ENCODE assay signal across 17 cellular contexts in genomic region chr1:201781447-201781846, GRCh38. TPM values are rescaled to one million over a fixed set of nuclear protein-coding genes. Genes with fewer than 3 reads are reported as not detected.
DNase-seq lines count a peak whose midpoint lies in the region; ATAC-seq and TF ChIP-seq lines count a peak whose summit lies in the region.
"Had no signal": no experiment of that assay in that cellular context is flagged by ENCODE, and none has a peak within 500 bp of the region (broad histone marks: within the 10 kb centered on the region; RNA-seq: fewer than 3 reads in every experiment).

No MANE protein-coding gene starts in this region.

- intact Hi-C loops in left ventricle myocardium superior (cut with micrococcal nuclease), result no loop called here

- H3K27me3 ChIP-seq in cardiac muscle cell, result no peaks in the 10 kb centered on the region
- H3K27me3 ChIP-seq in brain microvascular endothelial cell (replicated peaks), result no peaks in the 10 kb centered on the region
- H3K27me3 ChIP-seq: body of pancreas, upper lobe of left lung had no signal

- in situ Hi-C loops in brain microvascular endothelial cell (cut with HindIII; ENCODE audit: low pct_ligation_motif_present, low sequenced_read_pairs), result no loop called here

- H3K27ac ChIP-seq in cardiac muscle cell (peak overlapping the region; percentile 78), brain microvascular endothelial cell (peak overlapping the region; percentile 3), temporal lobe (ENCODE audit: low read depth, low read length) (peak overlapping the region; percentile 13)
- H3K27ac ChIP-seq: body of pancreas had no signal

- H3K36me3 ChIP-seq in cardiac muscle cell (peaks cover 62% of the 10 kb centered on the region), brain microvascular endothelial cell (replicated peaks) (peaks cover 62% of the 10 kb centered on the region)

- ATAC-seq in left ventricle myocardium superior, result no peak
- ATAC-seq: body of pancreas had no signal

- H3K4me3 ChIP-seq in cardiac muscle cell (no peak overlapping the region), brain microvascular endothelial cell (ENCODE audit: low read depth, low read length) (no peak overlapping the region)
- H3K4me3 ChIP-seq: body of pancreas, upper lobe of left lung had no signal

- peaks cover 25% of the 10 kb centered on the region for H3K4me1 ChIP-seq in cardiac muscle cell (ENCODE audit: low read depth)
- H3K4me1 ChIP-seq: body of pancreas had no signal

- no peaks in the 10 kb centered on the region for H3K9me3 ChIP-seq in cardiac muscle cell (ENCODE audit: low read depth)
- H3K9me3 ChIP-seq: body of pancreas, upper lobe of left lung had no signal

- no peak for TF ChIP-seq CTCF in cardiac muscle cell (IDR thresholded peaks at IDR 0.05; ENCODE audit: low read depth, low read length)
- TF ChIP-seq CTCF in brain microvascular endothelial cell (IDR thresholded peaks at IDR 0.05; ENCODE audit: low read depth, low read length, missing control alignments), result no peak

- DNase-seq in cardiac muscle cell (ENCODE audit: low read depth in 1 of 2, low spot score in 1 of 2) (peak in 1 of 2 donors; percentile 59), left ventricle myocardium superior (no peak), brain microvascular endothelial cell (no peak), glomerular endothelial cell (ENCODE audit: extremely low read depth, low read depth, low spot score) (peak; percentile 91), epidermal melanocyte (ENCODE audit: insufficient read length, low spot score) (no peak), NCI-H1417 treated with DMSO at 0.1 percent for 48 hours (lab: John Stamatoyannopoulos, UW) (no peak), germinal center (ENCODE audit: low spot score) (no peak)
- DNase-seq: 8988T; activated CD8-positive, alpha-beta memory T cell treated with anti-CD3 and anti-CD28 coated beads, Interleukin-2, amount 50 U/mL, for 48 hours; body of pancreas; DND-41; NCI-H1417; NCI-H526 treated with DMSO at 0.1 percent for 48 hours; nucleus accumbens; RPMI8226; upper lobe of left lung had no signal

RNA-seq across cellular contexts. Expression of gene IPO9, which starts 47.5 kb away (rescaled TPM):
- total RNA-seq in cardiac muscle cell, result 34.7 and 36.9 TPM in 2 replicates
- 61.7 and 82.1 TPM in 2 replicates for polyA plus RNA-seq in cardiac muscle cell
- 22.1 TPM for total RNA-seq in left ventricle myocardium superior
- total RNA-seq in glomerular endothelial cell, result 28.2 and 37.3 TPM in 2 replicates
- 35.7 TPM for total RNA-seq in temporal lobe

Comparison
In these comparisons a context has a peak if more than half of its experiments do, and no peak if none do; other contexts are left out.
1. H3K27ac ChIP-seq: peak in every context shown above with its lines; median percentile 78 in cardiac muscle cell; 13 in temporal lobe; 3 in brain microvascular endothelial cell.